ENCODE assay signal across 10 cellular contexts in the genomic region with DNA sequence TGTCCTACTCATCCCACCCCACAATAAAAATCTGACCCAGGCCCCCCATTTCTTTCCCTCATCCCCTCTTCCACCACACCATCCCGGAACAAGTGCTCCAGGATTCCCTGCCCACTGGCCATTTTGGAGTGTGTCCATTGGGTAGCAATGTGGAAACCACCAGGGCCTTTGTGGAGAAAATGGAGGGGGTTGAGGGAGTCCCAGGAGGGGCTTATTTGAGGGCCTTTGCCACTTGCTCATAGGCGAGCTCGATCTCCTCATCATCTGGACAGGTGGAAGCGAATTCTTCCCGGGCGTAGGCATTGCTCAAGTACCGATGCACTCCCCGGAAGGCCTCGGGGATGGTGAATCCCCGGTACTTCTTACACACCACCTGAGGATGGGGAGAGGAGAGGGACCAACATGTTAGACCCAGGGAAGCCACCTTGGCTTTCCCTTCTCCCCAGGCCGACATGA. TPM values are rescaled to one million over a fixed set of nuclear protein-coding genes. Genes with fewer than 3 reads are reported as not detected.
DNase-seq lines count a peak whose midpoint lies in the region; ATAC-seq, FAIRE-seq and TF ChIP-seq lines count a peak whose summit lies in the region.
"Had no signal": no experiment of that assay in that cellular context is flagged by ENCODE, and none has a peak within 500 bp of the region (broad histone marks: within the 10 kb centered on the region; RNA-seq: fewer than 3 reads in every experiment).

No MANE protein-coding gene starts in this region.

- peaks cover 26 to 52% of the 10 kb centered on the region in 2 donors for H3K36me3 ChIP-seq in kidney (ENCODE audit: control insufficient read depth in 1 of 2, insufficient read depth in 2 of 2, low read length in 2 of 2)
- peaks cover 46 to 71% (median 65%) of the 10 kb centered on the region in 4 donors for H3K36me3 ChIP-seq in stomach

- no peak for ATAC-seq in activated T-helper 17 cell treated with anti-CD3 and anti-CD28 coated beads, Interleukin-2, amount 50 U/mL, for 72 hours (replicated peaks)
- ATAC-seq in HG02970 (IDR thresholded peaks at IDR 0.05; ENCODE audit: low FRiP score, unreplicated experiment), result no peak
- no peak for ATAC-seq in GM21390 (IDR thresholded peaks at IDR 0.05; ENCODE audit: unreplicated experiment)

- H3K9me3 ChIP-seq in kidney (ENCODE audit: control insufficient read depth in 1 of 2, low read length in 2 of 2) (no peaks in the 10 kb centered on the region), stomach (no peaks in the 10 kb centered on the region)

- no peak for TF ChIP-seq POLR2A in stomach (IDR thresholded peaks at IDR 0.05)

- peaks cover 47% of the 10 kb centered on the region for H3K4me1 Mint-ChIP-seq in T-helper 1 cell treated with Interleukin-12 subunit alpha and Interleukin-12 subunit beta and Interleukin-4 antibody, amounts not matched to agents 30 μg/mL and 1 μg/mL, for 36 hours (ENCODE audit: low read depth)
- H3K4me1 Mint-ChIP-seq in activated T-helper 17 cell treated with anti-CD3 and anti-CD28 coated beads, Interleukin-2, amount 50 U/mL, for 72 hours, result peaks cover 33% of the 10 kb centered on the region

- H3K36me3 Mint-ChIP-seq in T-helper 1 cell treated with Interleukin-12 subunit alpha and Interleukin-12 subunit beta and Interleukin-4 antibody, amounts not matched to agents 30 μg/mL and 1 μg/mL, for 36 hours (ENCODE audit: low read depth), result peaks cover 52% of the 10 kb centered on the region
- H3K36me3 Mint-ChIP-seq in activated T-helper 17 cell treated with anti-CD3 and anti-CD28 coated beads, Interleukin-2, amount 50 U/mL, for 72 hours (ENCODE audit: low read depth), result peaks cover 84% of the 10 kb centered on the region

- no peak for DNase-seq in T-helper 1 cell
- DNase-seq in kidney, result peak; percentile 55
- DNase-seq in stomach, result no peak
- no peak for DNase-seq in SW480 (ENCODE audit: low spot score)
- DNase-seq: NCI-H187 treated with DMSO at 0.1 percent for 48 hours had no signal

- H3K4me3 Mint-ChIP-seq in T-helper 1 cell treated with Interleukin-12 subunit alpha and Interleukin-12 subunit beta and Interleukin-4 antibody, amounts not matched to agents 30 μg/mL and 1 μg/mL, for 36 hours, result peak overlapping the region; percentile 97
- H3K4me3 Mint-ChIP-seq in activated T-helper 17 cell treated with anti-CD3 and anti-CD28 coated beads, Interleukin-2, amount 50 U/mL, for 72 hours, result peak overlapping the region; percentile 77

- TF ChIP-seq CTCF in kidney (IDR thresholded peaks at IDR 0.05; ENCODE audit: borderline replicate concordance, extremely low read depth, insufficient read depth) (no peak), stomach (IDR thresholded peaks at IDR 0.05) (no peak)

- WGBS in stomach, 5 donors, result 83 to 88% (median 86%) methylated on average over 11 of the region's 11 CpGs

- no peak overlapping the region for H3K4me3 ChIP-seq in kidney (ENCODE audit: low read length in 2 of 2)
- H3K4me3 ChIP-seq in stomach, result peak overlapping the region; percentile 61 to 91 (median 82)

- H3K27ac ChIP-seq in kidney (ENCODE audit: low read depth in 2 of 2, low read length in 2 of 2), result peak overlapping the region; percentile 99
- peak overlapping the region; percentile 93 to 96 (median 95) for H3K27ac ChIP-seq in stomach

- no peak overlapping the region for H3K9ac ChIP-seq in kidney (ENCODE audit: low read length in 2 of 2)

- H3K27ac Mint-ChIP-seq in T-helper 1 cell treated with Interleukin-12 subunit alpha and Interleukin-12 subunit beta and Interleukin-4 antibody, amounts not matched to agents 30 μg/mL and 1 μg/mL, for 36 hours, result peak overlapping the region; percentile 76
- peak overlapping the region; percentile 33 for H3K27ac Mint-ChIP-seq in activated T-helper 17 cell treated with anti-CD3 and anti-CD28 coated beads, Interleukin-2, amount 50 U/mL, for 72 hours

- H3K27me3 ChIP-seq in stomach, result no peaks in the 10 kb centered on the region

- H3K4me1 ChIP-seq in kidney (ENCODE audit: control insufficient read depth in 1 of 2, insufficient read depth in 1 of 2, low read depth in 1 of 2, low read length in 2 of 2), result peaks cover 0 to 19% of the 10 kb centered on the region in 2 donors
- peaks cover 39 to 85% (median 59%) of the 10 kb centered on the region in 4 donors for H3K4me1 ChIP-seq in stomach

- no peaks in the 10 kb centered on the region for H3K27me3 Mint-ChIP-seq in T-helper 1 cell treated with Interleukin-12 subunit alpha and Interleukin-12 subunit beta and Interleukin-4 antibody, amounts not matched to agents 30 μg/mL and 1 μg/mL, for 36 hours (ENCODE audit: low read depth)
- H3K27me3 Mint-ChIP-seq in activated T-helper 17 cell treated with anti-CD3 and anti-CD28 coated beads, Interleukin-2, amount 50 U/mL, for 72 hours, result no peaks in the 10 kb centered on the region

- no peaks in the 10 kb centered on the region for H3K9me3 Mint-ChIP-seq in T-helper 1 cell treated with Interleukin-12 subunit alpha and Interleukin-12 subunit beta and Interleukin-4 antibody, amounts not matched to agents 30 μg/mL and 1 μg/mL, for 36 hours
- no peaks in the 10 kb centered on the region for H3K9me3 Mint-ChIP-seq in activated T-helper 17 cell treated with anti-CD3 and anti-CD28 coated beads, Interleukin-2, amount 50 U/mL, for 72 hours

- intact Hi-C loops in kidney (cut with DNase I), result no loop called here
- intact Hi-C loops in stomach (cut with DNase I; ENCODE audit: low total_unique reads), result no loop called here

- no peak for FAIRE-seq in kidney (lab: Jason Lieb, UNC)

- TF ChIP-seq EP300 in stomach (IDR thresholded peaks at IDR 0.05), result no peak

RNA-seq across cellular contexts. Expression of a gene that starts 1.6 kb away (rescaled TPM):
- 10 to 100 TPM in 1 of 2 donors, 1 to 10 TPM in 1; 9.4 to 23.8 TPM for total RNA-seq in activated T-helper 17 cell treated with anti-CD3 and anti-CD28 coated beads, Interleukin-2, amount 50 U/mL, for 72 hours
- 98.9 TPM for total RNA-seq in kidney
- polyA plus RNA-seq in kidney (ENCODE audit: insufficient read depth, low read depth, low replicate concordance), result 147 TPM
- 100 to 1,000 TPM in 2 of 5 donors, 10 to 100 TPM in 3; 33.3 to 133 (median 76.1) TPM for total RNA-seq in stomach
- polyA plus RNA-seq in stomach, result 10 to 100 TPM; 52.9 to 73.7 (median 57.9) TPM

RNA-seq across cellular contexts. Expression of a gene that starts 5.7 kb away (rescaled TPM):
- 100 to 1,000 TPM; 406 to 482 TPM for total RNA-seq in activated T-helper 17 cell treated with anti-CD3 and anti-CD28 coated beads, Interleukin-2, amount 50 U/mL, for 72 hours
- total RNA-seq in kidney, result 456 TPM
- polyA plus RNA-seq in kidney (ENCODE audit: insufficient read depth, low read depth, low replicate concordance), result 489 TPM
- total RNA-seq in stomach, result 100 to 1,000 TPM in 4 of 5 donors, 10 to 100 TPM in 1; 33.8 to 381 (median 117) TPM
- polyA plus RNA-seq in stomach, result 100 to 1,000 TPM; 331 to 597 (median 348) TPM

RNA-seq across cellular contexts. Expression of a gene that starts 7.5 kb away (rescaled TPM):
- total RNA-seq in activated T-helper 17 cell treated with anti-CD3 and anti-CD28 coated beads, Interleukin-2, amount 50 U/mL, for 72 hours, result not detected
- total RNA-seq in kidney (0.60 TPM), stomach (not detected)
- polyA plus RNA-seq in kidney (ENCODE audit: insufficient read depth, low read depth, low replicate concordance) (not detected), stomach (under 1 TPM in 1 of 3 donors, not detected in 2; 0.10 TPM)
- total RNA-seq: lung microvascular endothelial cell had no signal

RNA-seq across cellular contexts. Expression of a gene that starts 9.1 kb away (rescaled TPM):
- under 1 TPM in 1 of 2 donors, not detected in 1; 0.64 TPM for total RNA-seq in activated T-helper 17 cell treated with anti-CD3 and anti-CD28 coated beads, Interleukin-2, amount 50 U/mL, for 72 hours
- total RNA-seq in kidney (not detected), stomach (not detected)
- polyA plus RNA-seq in kidney (ENCODE audit: insufficient read depth, low read depth, low replicate concordance) (not detected), stomach (under 1 TPM in 1 of 3 donors, not detected in 2; 0.90 TPM)
- total RNA-seq: lung microvascular endothelial cell had no signal

RNA-seq across cellular contexts. Expression of a gene that starts 9.1 kb away (rescaled TPM):
- 10 to 100 TPM; 78.9 to 82.6 TPM for total RNA-seq in activated T-helper 17 cell treated with anti-CD3 and anti-CD28 coated beads, Interleukin-2, amount 50 U/mL, for 72 hours
- total RNA-seq in kidney, result 23.7 TPM
- polyA plus RNA-seq in kidney (ENCODE audit: insufficient read depth, low read depth, low replicate concordance), result 14.4 TPM
- 10 to 100 TPM in 4 of 5 donors, 1 to 10 TPM in 1; 4.1 to 66.4 (median 21.4) TPM for total RNA-seq in stomach
- polyA plus RNA-seq in stomach, result 1 to 10 TPM; 2.9 to 9.3 (median 3.2) TPM

Comparison
In these comparisons a context has a peak if more than half of its experiments do, and no peak if none do; other contexts are left out.
1. H3K4me3 ChIP-seq: peak in stomach (4 of 4); none in kidney (0 of 2).